Comparison of ENCODE assay signal across 1 cellular context in genomic region chr16:2904100-2904921, GRCh38.
TF ChIP-seq lines count a peak whose summit lies in the region.

No MANE protein-coding gene starts in this region.

TF ChIP-seq in HepG2, 621 proteins besides CTCF, POLR2A, EP300 and RAD21 (continued from another document and continues in another):
- peak; percentile 44; the same call in 1 of the 2 replicates for TF ChIP-seq RARA (CRISPR knock-in tag; IDR thresholded peaks at IDR 0.05)
- TF ChIP-seq GLI4 (CRISPR knock-in tag; IDR thresholded peaks at IDR 0.05; ENCODE audit: borderline replicate concordance) = no peak
- no peak for TF ChIP-seq RFX3 (CRISPR knock-in tag; IDR thresholded peaks at IDR 0.05)
- no peak for TF ChIP-seq CREM (IDR thresholded peaks at IDR 0.05)
- TF ChIP-seq CREM (CRISPR knock-in tag; IDR thresholded peaks at IDR 0.05) = no peak
- no peak for TF ChIP-seq ZSCAN12 (CRISPR knock-in tag; IDR thresholded peaks at IDR 0.05)
- TF ChIP-seq MTA1 (CRISPR knock-in tag; IDR thresholded peaks at IDR 0.05; ENCODE audit: borderline replicate concordance) = peak; percentile 37; the same call in 1 of the 2 replicates
- no peak for TF ChIP-seq FIP1L1 (IDR thresholded peaks at IDR 0.05; ENCODE audit: borderline replicate concordance, insufficient read depth, low read depth, low read length)
- TF ChIP-seq GMEB2 (CRISPR knock-in tag; IDR thresholded peaks at IDR 0.05; ENCODE audit: low read depth) = no peak
- 0 out of 2 replicates have a peak, but pooled peaks have one; percentile 4 for TF ChIP-seq ETS1 (CRISPR knock-in tag; IDR thresholded peaks at IDR 0.05)
- peak; percentile 67; the same call in 1 of the 2 replicates for TF ChIP-seq ZNF609 (CRISPR knock-in tag; IDR thresholded peaks at IDR 0.05; ENCODE audit: borderline replicate concordance)
- TF ChIP-seq GATAD1 (CRISPR knock-in tag; IDR thresholded peaks at IDR 0.05) = peak; percentile 59; the same call in 1 of the 2 replicates
- peak; percentile 62 for TF ChIP-seq ZNF691 (CRISPR knock-in tag; IDR thresholded peaks at IDR 0.05; ENCODE audit: borderline replicate concordance, low read depth)
- no peak for TF ChIP-seq ZBTB33 (CRISPR knock-in tag; IDR thresholded peaks at IDR 0.05)
- no peak for TF ChIP-seq KAT2B (IDR thresholded peaks at IDR 0.05; ENCODE audit: borderline replicate concordance, low read depth, low read length)
- peak; percentile 76 for TF ChIP-seq ZNF574 (CRISPR knock-in tag; IDR thresholded peaks at IDR 0.05)
- no peak for TF ChIP-seq RFXANK (CRISPR knock-in tag; IDR thresholded peaks at IDR 0.05)
- TF ChIP-seq STAT6 (CRISPR knock-in tag; IDR thresholded peaks at IDR 0.05; ENCODE audit: borderline replicate concordance) = 0 out of 2 replicates have a peak, but pooled peaks have one; percentile 43
- no peak for TF ChIP-seq DDIT3 (CRISPR knock-in tag; IDR thresholded peaks at IDR 0.05)
- TF ChIP-seq POGK (CRISPR knock-in tag; conservative IDR thresholded peaks at IDR 0.05) = 0 out of 2 replicates have a peak, but pooled peaks have one; percentile 78
- no peak for TF ChIP-seq ADNP (CRISPR knock-in tag; IDR thresholded peaks at IDR 0.05)
- TF ChIP-seq ZNF577 (CRISPR knock-in tag; IDR thresholded peaks at IDR 0.05; ENCODE audit: borderline replicate concordance, low read depth) = no peak
- TF ChIP-seq TRIM22 (IDR thresholded peaks at IDR 0.05) = no peak
- TF ChIP-seq REST (IDR thresholded peaks at IDR 0.05; ENCODE audit: borderline replicate concordance in 1 of 2, low read depth in 1 of 2, low read length in 2 of 2) = peak in 1 of 2 experiments; percentile 57; a peak in 1 of 4 replicates
- TF ChIP-seq LBX2 (CRISPR knock-in tag; IDR thresholded peaks at IDR 0.05; ENCODE audit: borderline replicate concordance) = no peak
- no peak for TF ChIP-seq KLF6 (CRISPR knock-in tag; IDR thresholded peaks at IDR 0.05)
- no peak for TF ChIP-seq SRSF9 (IDR thresholded peaks at IDR 0.05; ENCODE audit: borderline replicate concordance, insufficient read depth, low read depth, low read length, poor library complexity, severe bottlenecking)
